ENCODE assay signal across 2 cellular contexts in genomic region chr10:71641449-71641848, GRCh38.
TF ChIP-seq lines count a peak whose summit lies in the region.

No MANE protein-coding gene starts in this region.

TF ChIP-seq in WTC11, 78 proteins besides CTCF, POLR2A, EP300 and RAD21 (continued from another document):
- TF ChIP-seq ARID4B (CRISPR knock-in tag; IDR thresholded peaks at IDR 0.05; ENCODE audit: borderline replicate concordance) (no peak), ZSCAN18 (CRISPR knock-in tag; IDR thresholded peaks at IDR 0.05) (no peak), CREM (CRISPR knock-in tag; IDR thresholded peaks at IDR 0.05) (no peak), ELF4 (CRISPR knock-in tag; IDR thresholded peaks at IDR 0.05; ENCODE audit: low read depth) (no peak), SOX15 (CRISPR knock-in tag; IDR thresholded peaks at IDR 0.05) (no peak), ZNF532 (CRISPR knock-in tag; IDR thresholded peaks at IDR 0.05; ENCODE audit: borderline replicate concordance) (no peak), ZBTB21 (CRISPR knock-in tag; IDR thresholded peaks at IDR 0.05; ENCODE audit: borderline replicate concordance) (no peak), CREB1 (CRISPR knock-in tag; IDR thresholded peaks at IDR 0.05) (no peak), MLX (CRISPR knock-in tag; IDR thresholded peaks at IDR 0.05) (no peak)

TF ChIP-seq in H1, 55 proteins besides CTCF, POLR2A, EP300 and RAD21 (continued from another document):
- no peak for TF ChIP-seq CHD7 (IDR thresholded peaks at IDR 0.05; ENCODE audit: insufficient replicate concordance, low read length)
